1 cellular context compared by ENCODE assay signal in the genomic region with DNA sequence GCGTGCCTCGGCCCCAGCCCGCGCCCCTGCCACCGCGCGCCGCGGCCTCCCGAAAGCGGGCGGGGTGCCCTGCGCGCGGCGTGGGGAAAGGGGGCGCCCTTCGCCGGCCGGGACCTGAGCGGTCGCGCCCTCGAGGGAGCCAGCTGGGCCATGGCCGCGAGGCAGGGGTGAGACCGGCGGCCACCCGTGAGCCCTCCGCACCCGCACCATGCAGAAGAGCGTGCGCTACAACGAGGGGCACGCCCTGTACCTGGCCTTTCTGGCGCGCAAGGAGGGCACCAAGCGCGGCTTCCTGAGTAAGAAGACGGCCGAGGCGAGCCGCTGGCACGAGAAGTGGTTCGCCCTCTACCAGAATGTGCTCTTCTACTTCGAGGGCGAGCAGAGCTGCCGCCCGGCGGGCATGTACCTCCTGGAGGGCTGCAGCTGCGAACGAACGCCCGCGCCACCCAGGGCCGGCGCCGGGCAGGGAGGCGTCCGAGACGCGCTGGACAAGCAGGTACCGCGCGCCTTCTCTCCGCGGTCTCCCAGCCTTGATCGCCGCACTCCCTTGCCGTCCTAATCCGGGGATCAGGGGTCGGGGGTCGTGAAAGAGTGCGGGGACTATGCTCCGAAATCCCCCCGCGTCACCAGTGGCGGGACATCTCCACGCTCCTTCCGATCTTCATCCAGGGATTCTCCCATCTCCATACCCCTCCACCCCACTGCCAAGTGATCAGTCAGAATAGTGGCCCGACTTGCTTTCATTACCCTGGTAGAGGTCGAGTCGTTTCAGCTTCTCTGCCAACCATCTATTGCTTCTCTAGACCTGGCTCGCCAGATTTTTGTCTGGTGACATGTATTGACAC.
TF ChIP-seq lines count a peak whose summit lies in the region.

No MANE protein-coding gene starts in this region.

TF ChIP-seq in HepG2, 621 proteins besides CTCF, POLR2A, EP300 and RAD21 (continued from another document and continues in another):
- TF ChIP-seq, protein P1, sequence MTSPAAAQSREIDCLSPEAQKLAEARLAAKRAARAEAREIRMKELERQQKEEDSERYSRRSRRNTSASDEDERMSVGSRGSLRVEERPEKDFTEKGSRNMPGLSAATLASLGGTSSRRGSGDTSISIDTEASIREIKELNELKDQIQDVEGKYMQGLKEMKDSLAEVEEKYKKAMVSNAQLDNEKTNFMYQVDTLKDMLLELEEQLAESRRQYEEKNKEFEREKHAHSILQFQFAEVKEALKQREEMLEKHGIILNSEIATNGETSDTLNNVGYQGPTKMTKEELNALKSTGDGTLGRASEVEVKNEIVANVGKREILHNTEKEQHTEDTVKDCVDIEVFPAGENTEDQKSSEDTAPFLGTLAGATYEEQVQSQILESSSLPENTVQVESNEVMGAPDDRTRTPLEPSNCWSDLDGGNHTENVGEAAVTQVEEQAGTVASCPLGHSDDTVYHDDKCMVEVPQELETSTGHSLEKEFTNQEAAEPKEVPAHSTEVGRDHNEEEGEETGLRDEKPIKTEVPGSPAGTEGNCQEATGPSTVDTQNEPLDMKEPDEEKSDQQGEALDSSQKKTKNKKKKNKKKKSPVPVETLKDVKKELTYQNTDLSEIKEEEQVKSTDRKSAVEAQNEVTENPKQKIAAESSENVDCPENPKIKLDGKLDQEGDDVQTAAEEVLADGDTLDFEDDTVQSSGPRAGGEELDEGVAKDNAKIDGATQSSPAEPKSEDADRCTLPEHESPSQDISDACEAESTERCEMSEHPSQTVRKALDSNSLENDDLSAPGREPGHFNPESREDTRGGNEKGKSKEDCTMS (CRISPR knock-in tag; conservative IDR thresholded peaks at IDR 0.05), result no peak
- TF ChIP-seq ZNF333 (CRISPR knock-in tag; IDR thresholded peaks at IDR 0.05; ENCODE audit: borderline replicate concordance) (peak; percentile 60; the same call in 1 of the 2 replicates), ZNF562 (CRISPR knock-in tag; IDR thresholded peaks at IDR 0.05; ENCODE audit: borderline replicate concordance) (no peak), ZNF788 (CRISPR knock-in tag; IDR thresholded peaks at IDR 0.05; ENCODE audit: borderline replicate concordance) (peak; percentile 51), ATAD3A (CRISPR knock-in tag; IDR thresholded peaks at IDR 0.05) (no peak), SP4 (CRISPR knock-in tag; IDR thresholded peaks at IDR 0.05) (peak; percentile 21; the same call in 1 of the 2 replicates), ZNF468 (CRISPR knock-in tag; IDR thresholded peaks at IDR 0.05) (no peak), AGO2 (optimal IDR thresholded peaks at IDR 0.05; ENCODE audit: low read depth, low read length) (peak; percentile 69), HOXA3 (CRISPR knock-in tag; IDR thresholded peaks at IDR 0.05) (peak; percentile 38; the same call in 1 of the 2 replicates), ZNF782 (CRISPR knock-in tag; IDR thresholded peaks at IDR 0.05; ENCODE audit: borderline replicate concordance) (no peak), ZNF607 (CRISPR knock-in tag; IDR thresholded peaks at IDR 0.05; ENCODE audit: borderline replicate concordance) (no peak), ZNF451 (CRISPR knock-in tag; IDR thresholded peaks at IDR 0.05) (no peak; the same call in 1 of the 2 replicates), ZBTB42 (CRISPR knock-in tag; IDR thresholded peaks at IDR 0.05) (no peak), KMT2A (CRISPR knock-in tag; IDR thresholded peaks at IDR 0.05) (peak; percentile 91), ZMYM3 (CRISPR knock-in tag; IDR thresholded peaks at IDR 0.05) (no peak), HNRNPLL (IDR thresholded peaks at IDR 0.05; ENCODE audit: low read depth, low read length, poor library complexity, severe bottlenecking) (peak; percentile 54), ZNF724P (CRISPR knock-in tag; IDR thresholded peaks at IDR 0.05; ENCODE audit: borderline replicate concordance) (0 out of 2 replicates have a peak, but pooled peaks have one; percentile 56), ZBTB7A (CRISPR knock-in tag; IDR thresholded peaks at IDR 0.05) (peak; percentile 19; the same call in 1 of the 2 replicates), GFI1 (CRISPR knock-in tag; IDR thresholded peaks at IDR 0.05; ENCODE audit: borderline replicate concordance) (peak; percentile 73; the same call in 1 of the 2 replicates), TAF1 (CRISPR knock-in tag; IDR thresholded peaks at IDR 0.05) (peak; percentile 65), ZNF598 (CRISPR knock-in tag; IDR thresholded peaks at IDR 0.05; ENCODE audit: borderline replicate concordance) (0 out of 2 replicates have a peak, but pooled peaks have one; percentile 36), ZNF713 (CRISPR knock-in tag; IDR thresholded peaks at IDR 0.05) (0 out of 2 replicates have a peak, but pooled peaks have one; percentile 61), KAT7 (CRISPR knock-in tag; IDR thresholded peaks at IDR 0.05; ENCODE audit: borderline replicate concordance) (peak; percentile 68; the same call in 1 of the 2 replicates), TCF7 (IDR thresholded peaks at IDR 0.05; ENCODE audit: low read depth) (no peak), ZNF891 (CRISPR knock-in tag; IDR thresholded peaks at IDR 0.05) (no peak), ARNT2 (CRISPR knock-in tag; IDR thresholded peaks at IDR 0.05; ENCODE audit: low read depth) (no peak; the same call in 1 of the 2 replicates), NFATC3 (CRISPR knock-in tag; IDR thresholded peaks at IDR 0.05) (no peak), SSRP1 (CRISPR knock-in tag; IDR thresholded peaks at IDR 0.05) (no peak), NONO (IDR thresholded peaks at IDR 0.05) (no peak), NONO (CRISPR knock-in tag; conservative IDR thresholded peaks at IDR 0.05) (no peak; the same call in 1 of the 2 replicates), BORCS8-MEF2B (CRISPR knock-in tag; IDR thresholded peaks at IDR 0.05) (0 out of 2 replicates have a peak, but pooled peaks have one; percentile 15), MYC (CRISPR knock-in tag; IDR thresholded peaks at IDR 0.05; ENCODE audit: borderline replicate concordance) (peak; percentile 81), MED8 (CRISPR knock-in tag; IDR thresholded peaks at IDR 0.05; ENCODE audit: insufficient replicate concordance) (peak; percentile 19), ZNF619 (CRISPR knock-in tag; IDR thresholded peaks at IDR 0.05) (no peak), ATF7-NPFF (CRISPR knock-in tag; IDR thresholded peaks at IDR 0.05; ENCODE audit: low read depth) (peak; percentile 50; the same call in 1 of the 2 replicates), PHF20 (CRISPR knock-in tag; IDR thresholded peaks at IDR 0.05) (0 out of 2 replicates have a peak, but pooled peaks have one; percentile 4), TBL1XR1 (IDR thresholded peaks at IDR 0.05; ENCODE audit: borderline replicate concordance, low read length, partially characterized antibody) (no peak)
- TF ChIP-seq, protein P2, sequence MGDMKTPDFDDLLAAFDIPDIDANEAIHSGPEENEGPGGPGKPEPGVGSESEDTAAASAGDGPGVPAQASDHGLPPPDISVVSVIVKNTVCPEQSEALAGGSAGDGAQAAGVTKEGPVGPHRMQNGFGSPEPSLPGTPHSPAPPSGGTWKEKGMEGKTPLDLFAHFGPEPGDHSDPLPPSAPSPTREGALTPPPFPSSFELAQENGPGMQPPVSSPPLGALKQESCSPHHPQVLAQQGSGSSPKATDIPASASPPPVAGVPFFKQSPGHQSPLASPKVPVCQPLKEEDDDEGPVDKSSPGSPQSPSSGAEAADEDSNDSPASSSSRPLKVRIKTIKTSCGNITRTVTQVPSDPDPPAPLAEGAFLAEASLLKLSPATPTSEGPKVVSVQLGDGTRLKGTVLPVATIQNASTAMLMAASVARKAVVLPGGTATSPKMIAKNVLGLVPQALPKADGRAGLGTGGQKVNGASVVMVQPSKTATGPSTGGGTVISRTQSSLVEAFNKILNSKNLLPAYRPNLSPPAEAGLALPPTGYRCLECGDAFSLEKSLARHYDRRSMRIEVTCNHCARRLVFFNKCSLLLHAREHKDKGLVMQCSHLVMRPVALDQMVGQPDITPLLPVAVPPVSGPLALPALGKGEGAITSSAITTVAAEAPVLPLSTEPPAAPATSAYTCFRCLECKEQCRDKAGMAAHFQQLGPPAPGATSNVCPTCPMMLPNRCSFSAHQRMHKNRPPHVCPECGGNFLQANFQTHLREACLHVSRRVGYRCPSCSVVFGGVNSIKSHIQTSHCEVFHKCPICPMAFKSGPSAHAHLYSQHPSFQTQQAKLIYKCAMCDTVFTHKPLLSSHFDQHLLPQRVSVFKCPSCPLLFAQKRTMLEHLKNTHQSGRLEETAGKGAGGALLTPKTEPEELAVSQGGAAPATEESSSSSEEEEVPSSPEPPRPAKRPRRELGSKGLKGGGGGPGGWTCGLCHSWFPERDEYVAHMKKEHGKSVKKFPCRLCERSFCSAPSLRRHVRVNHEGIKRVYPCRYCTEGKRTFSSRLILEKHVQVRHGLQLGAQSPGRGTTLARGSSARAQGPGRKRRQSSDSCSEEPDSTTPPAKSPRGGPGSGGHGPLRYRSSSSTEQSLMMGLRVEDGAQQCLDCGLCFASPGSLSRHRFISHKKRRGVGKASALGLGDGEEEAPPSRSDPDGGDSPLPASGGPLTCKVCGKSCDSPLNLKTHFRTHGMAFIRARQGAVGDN (CRISPR knock-in tag; IDR thresholded peaks at IDR 0.05), result peak; percentile 92
- TF ChIP-seq, protein P3, sequence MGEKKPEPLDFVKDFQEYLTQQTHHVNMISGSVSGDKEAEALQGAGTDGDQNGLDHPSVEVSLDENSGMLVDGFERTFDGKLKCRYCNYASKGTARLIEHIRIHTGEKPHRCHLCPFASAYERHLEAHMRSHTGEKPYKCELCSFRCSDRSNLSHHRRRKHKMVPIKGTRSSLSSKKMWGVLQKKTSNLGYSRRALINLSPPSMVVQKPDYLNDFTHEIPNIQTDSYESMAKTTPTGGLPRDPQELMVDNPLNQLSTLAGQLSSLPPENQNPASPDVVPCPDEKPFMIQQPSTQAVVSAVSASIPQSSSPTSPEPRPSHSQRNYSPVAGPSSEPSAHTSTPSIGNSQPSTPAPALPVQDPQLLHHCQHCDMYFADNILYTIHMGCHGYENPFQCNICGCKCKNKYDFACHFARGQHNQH (CRISPR knock-in tag; IDR thresholded peaks at IDR 0.05), result peak; percentile 39; the same call in 1 of the 2 replicates
- TF ChIP-seq, protein P4, sequence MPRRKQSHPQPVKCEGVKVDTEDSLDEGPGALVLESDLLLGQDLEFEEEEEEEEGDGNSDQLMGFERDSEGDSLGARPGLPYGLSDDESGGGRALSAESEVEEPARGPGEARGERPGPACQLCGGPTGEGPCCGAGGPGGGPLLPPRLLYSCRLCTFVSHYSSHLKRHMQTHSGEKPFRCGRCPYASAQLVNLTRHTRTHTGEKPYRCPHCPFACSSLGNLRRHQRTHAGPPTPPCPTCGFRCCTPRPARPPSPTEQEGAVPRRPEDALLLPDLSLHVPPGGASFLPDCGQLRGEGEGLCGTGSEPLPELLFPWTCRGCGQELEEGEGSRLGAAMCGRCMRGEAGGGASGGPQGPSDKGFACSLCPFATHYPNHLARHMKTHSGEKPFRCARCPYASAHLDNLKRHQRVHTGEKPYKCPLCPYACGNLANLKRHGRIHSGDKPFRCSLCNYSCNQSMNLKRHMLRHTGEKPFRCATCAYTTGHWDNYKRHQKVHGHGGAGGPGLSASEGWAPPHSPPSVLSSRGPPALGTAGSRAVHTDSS (CRISPR knock-in tag; conservative IDR thresholded peaks at IDR 0.05), result no peak
- TF ChIP-seq, protein P5, sequence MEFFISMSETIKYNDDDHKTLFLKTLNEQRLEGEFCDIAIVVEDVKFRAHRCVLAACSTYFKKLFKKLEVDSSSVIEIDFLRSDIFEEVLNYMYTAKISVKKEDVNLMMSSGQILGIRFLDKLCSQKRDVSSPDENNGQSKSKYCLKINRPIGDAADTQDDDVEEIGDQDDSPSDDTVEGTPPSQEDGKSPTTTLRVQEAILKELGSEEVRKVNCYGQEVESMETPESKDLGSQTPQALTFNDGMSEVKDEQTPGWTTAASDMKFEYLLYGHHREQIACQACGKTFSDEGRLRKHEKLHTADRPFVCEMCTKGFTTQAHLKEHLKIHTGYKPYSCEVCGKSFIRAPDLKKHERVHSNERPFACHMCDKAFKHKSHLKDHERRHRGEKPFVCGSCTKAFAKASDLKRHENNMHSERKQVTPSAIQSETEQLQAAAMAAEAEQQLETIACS (CRISPR knock-in tag; IDR thresholded peaks at IDR 0.05), result 0 out of 2 replicates have a peak, but pooled peaks have one; percentile 46
- TF ChIP-seq, protein P6, sequence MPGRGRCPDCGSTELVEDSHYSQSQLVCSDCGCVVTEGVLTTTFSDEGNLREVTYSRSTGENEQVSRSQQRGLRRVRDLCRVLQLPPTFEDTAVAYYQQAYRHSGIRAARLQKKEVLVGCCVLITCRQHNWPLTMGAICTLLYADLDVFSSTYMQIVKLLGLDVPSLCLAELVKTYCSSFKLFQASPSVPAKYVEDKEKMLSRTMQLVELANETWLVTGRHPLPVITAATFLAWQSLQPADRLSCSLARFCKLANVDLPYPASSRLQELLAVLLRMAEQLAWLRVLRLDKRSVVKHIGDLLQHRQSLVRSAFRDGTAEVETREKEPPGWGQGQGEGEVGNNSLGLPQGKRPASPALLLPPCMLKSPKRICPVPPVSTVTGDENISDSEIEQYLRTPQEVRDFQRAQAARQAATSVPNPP (CRISPR knock-in tag; IDR thresholded peaks at IDR 0.05), result 0 out of 2 replicates have a peak, but pooled peaks have one; percentile 76
- TF ChIP-seq, protein P7, sequence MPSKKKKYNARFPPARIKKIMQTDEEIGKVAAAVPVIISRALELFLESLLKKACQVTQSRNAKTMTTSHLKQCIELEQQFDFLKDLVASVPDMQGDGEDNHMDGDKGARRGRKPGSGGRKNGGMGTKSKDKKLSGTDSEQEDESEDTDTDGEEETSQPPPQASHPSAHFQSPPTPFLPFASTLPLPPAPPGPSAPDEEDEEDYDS (CRISPR knock-in tag; IDR thresholded peaks at IDR 0.05), result no peak
- TF ChIP-seq, protein P8, sequence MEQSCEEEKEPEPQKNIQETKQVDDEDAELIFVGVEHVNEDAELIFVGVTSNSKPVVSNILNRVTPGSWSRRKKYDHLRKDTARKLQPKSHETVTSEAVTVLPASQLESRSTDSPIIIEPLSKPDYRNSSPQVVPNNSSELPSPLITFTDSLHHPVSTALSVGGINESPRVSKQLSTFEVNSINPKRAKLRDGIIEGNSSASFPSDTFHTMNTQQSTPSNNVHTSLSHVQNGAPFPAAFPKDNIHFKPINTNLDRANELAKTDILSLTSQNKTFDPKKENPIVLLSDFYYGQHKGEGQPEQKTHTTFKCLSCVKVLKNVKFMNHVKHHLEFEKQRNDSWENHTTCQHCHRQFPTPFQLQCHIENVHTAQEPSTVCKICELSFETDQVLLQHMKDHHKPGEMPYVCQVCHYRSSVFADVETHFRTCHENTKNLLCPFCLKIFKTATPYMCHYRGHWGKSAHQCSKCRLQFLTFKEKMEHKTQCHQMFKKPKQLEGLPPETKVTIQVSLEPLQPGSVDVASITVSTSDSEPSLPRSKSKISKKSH (CRISPR knock-in tag; IDR thresholded peaks at IDR 0.05; ENCODE audit: borderline replicate concordance), result no peak
- TF ChIP-seq, protein P9, sequence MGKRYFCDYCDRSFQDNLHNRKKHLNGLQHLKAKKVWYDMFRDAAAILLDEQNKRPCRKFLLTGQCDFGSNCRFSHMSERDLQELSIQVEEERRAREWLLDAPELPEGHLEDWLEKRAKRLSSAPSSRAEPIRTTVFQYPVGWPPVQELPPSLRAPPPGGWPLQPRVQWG (CRISPR knock-in tag; IDR thresholded peaks at IDR 0.05; ENCODE audit: borderline replicate concordance, low read depth), result no peak
- TF ChIP-seq, protein P10, sequence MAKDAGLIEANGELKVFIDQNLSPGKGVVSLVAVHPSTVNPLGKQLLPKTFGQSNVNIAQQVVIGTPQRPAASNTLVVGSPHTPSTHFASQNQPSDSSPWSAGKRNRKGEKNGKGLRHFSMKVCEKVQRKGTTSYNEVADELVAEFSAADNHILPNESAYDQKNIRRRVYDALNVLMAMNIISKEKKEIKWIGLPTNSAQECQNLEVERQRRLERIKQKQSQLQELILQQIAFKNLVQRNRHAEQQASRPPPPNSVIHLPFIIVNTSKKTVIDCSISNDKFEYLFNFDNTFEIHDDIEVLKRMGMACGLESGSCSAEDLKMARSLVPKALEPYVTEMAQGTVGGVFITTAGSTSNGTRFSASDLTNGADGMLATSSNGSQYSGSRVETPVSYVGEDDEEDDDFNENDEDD (CRISPR knock-in tag; IDR thresholded peaks at IDR 0.05; ENCODE audit: borderline replicate concordance), result peak; percentile 61; the same call in 1 of the 2 replicates
